ENCODE assay signal across 8 cellular contexts in the genomic region with DNA sequence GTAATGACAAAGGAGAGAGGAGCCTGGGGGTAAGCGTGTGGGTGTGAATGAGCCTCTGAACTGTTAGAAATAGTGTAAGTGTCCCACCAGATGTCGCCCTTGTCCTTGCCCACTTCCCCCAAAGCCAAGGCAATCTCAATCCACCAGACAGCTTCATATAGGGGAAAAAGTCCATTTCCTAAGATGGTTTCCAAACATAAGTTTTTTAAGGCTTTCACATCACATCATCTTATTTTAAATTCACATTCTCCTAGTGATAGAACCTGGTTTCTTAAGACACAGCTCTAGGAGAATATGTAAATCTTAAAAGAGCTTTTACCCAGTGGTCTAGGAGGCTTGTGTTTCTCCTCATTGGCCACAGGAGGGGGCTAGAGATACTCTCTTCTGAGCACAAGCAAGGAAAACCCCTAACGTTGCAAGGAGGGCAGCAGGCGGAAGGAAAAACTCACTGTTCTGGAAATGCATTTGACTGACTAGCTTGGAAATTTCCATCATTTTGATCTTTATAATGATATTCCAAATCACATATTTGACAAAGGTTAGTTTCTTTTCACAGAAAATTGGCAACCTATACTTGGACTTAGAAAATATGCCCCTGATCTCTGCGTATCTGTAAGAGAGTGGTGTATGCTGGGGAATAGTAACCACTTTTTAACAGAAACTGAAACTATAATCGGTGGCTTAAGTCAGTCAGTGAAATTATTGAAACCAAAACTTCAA. TPM values are rescaled to one million over a fixed set of nuclear protein-coding genes. Genes with fewer than 3 reads are reported as not detected.
DNase-seq lines count a peak whose midpoint lies in the region; ATAC-seq, FAIRE-seq and TF ChIP-seq lines count a peak whose summit lies in the region.

No MANE protein-coding gene starts in this region.

- H3K4me3 ChIP-seq in parathyroid adenoma (ENCODE audit: low read depth, low read length) (peak overlapping the region; percentile 67), upper lobe of right lung (peak overlapping the region; percentile 56)

- H3K27me3 ChIP-seq in parathyroid adenoma (ENCODE audit: control insufficient read depth, insufficient read depth, low read length) (no peaks in the 10 kb centered on the region), upper lobe of right lung (no peaks in the 10 kb centered on the region)

- no peaks in the 10 kb centered on the region for H3K9me3 ChIP-seq in parathyroid adenoma (ENCODE audit: control insufficient read depth, low read length)
- H3K9me3 ChIP-seq in upper lobe of right lung = no peaks in the 10 kb centered on the region

- peak; percentile 82 for FAIRE-seq in H54 (lab: Jason Lieb, UNC)

- intact Hi-C loops in activated naive CD4-positive, alpha-beta T cell treated with anti-CD3 and anti-CD28 coated beads for 36 hours (cut with micrococcal nuclease) = loop anchor here (1.0 to 10.0 kb wide), 18 partner anchors 14 to 1560 kb away; partner anchors contain the start of genes BCL10, C1orf52, CCN1 and MCOLN3
- intact Hi-C loops in upper lobe of right lung (cut with DNase I) = loop anchor here (10.0 kb wide), 1 partner anchor 310 kb away; the partner anchor contains the start of gene C1orf52

- H3K79me2 ChIP-seq in parathyroid adenoma = no peaks in the 10 kb centered on the region

- H3K4me1 Mint-ChIP-seq in activated naive CD4-positive, alpha-beta T cell treated with anti-CD3 and anti-CD28 coated beads for 36 hours (ENCODE audit: low read depth) = peaks cover 14% of the 10 kb centered on the region

- peak; percentile 74 for DNase-seq in GDM1 (lab: John Stamatoyannopoulos, UW)
- peak; percentile 24 for DNase-seq in H54 (ENCODE audit: insufficient read length, low spot score)
- DNase-seq in LoVo (ENCODE audit: low spot score) = peak; percentile 91
- DNase-seq in SHP77 (lab: John Stamatoyannopoulos, UW) = peak; percentile 84 to 88
- DNase-seq in activated naive CD4-positive, alpha-beta T cell treated with anti-CD3 and anti-CD28 coated beads for 36 hours = peak; percentile 81
- peak; percentile 96 for DNase-seq in glomerular endothelial cell (ENCODE audit: extremely low read depth, low read depth, low spot score)
- no peak for DNase-seq in upper lobe of right lung

- H3K27ac ChIP-seq in parathyroid adenoma (no peak overlapping the region), upper lobe of right lung (peak overlapping the region; percentile 80)

- H3K36me3 ChIP-seq in parathyroid adenoma (ENCODE audit: control insufficient read depth, insufficient read depth, low read length) = no peaks in the 10 kb centered on the region
- no peaks in the 10 kb centered on the region for H3K36me3 ChIP-seq in upper lobe of right lung

- no peaks in the 10 kb centered on the region for H3K27me3 Mint-ChIP-seq in activated naive CD4-positive, alpha-beta T cell treated with anti-CD3 and anti-CD28 coated beads for 36 hours (ENCODE audit: low read depth)

- peak; percentile 80 for TF ChIP-seq CTCF in parathyroid adenoma (IDR thresholded peaks at IDR 0.05)
- peak; percentile 95 for TF ChIP-seq CTCF in upper lobe of right lung (IDR thresholded peaks at IDR 0.05)

- H3K36me3 Mint-ChIP-seq in activated naive CD4-positive, alpha-beta T cell treated with anti-CD3 and anti-CD28 coated beads for 36 hours (ENCODE audit: low read depth) = peaks cover 9% of the 10 kb centered on the region

- H3K9me3 Mint-ChIP-seq in activated naive CD4-positive, alpha-beta T cell treated with anti-CD3 and anti-CD28 coated beads for 36 hours = peaks cover 2% of the 10 kb centered on the region

- no peak for TF ChIP-seq POLR2A in H54 (IDR thresholded peaks at IDR 0.05; ENCODE audit: low read depth, low read length)

- ATAC-seq in upper lobe of right lung = peak; percentile 98

- peak overlapping the region; percentile 63 for H3K4me2 ChIP-seq in parathyroid adenoma (ENCODE audit: low read length)

- H3K4me1 ChIP-seq in parathyroid adenoma (no peaks in the 10 kb centered on the region), upper lobe of right lung (peaks cover 12% of the 10 kb centered on the region)

- H3K27ac Mint-ChIP-seq in activated naive CD4-positive, alpha-beta T cell treated with anti-CD3 and anti-CD28 coated beads for 36 hours = peak overlapping the region; percentile 92

- CTCF ChIA-PET in activated naive CD4-positive, alpha-beta T cell treated with anti-CD3 and anti-CD28 coated beads for 36 hours (lab: Charles Lee) = interaction anchor here (0.6 to 5.6 kb wide), 78 partner anchors 9 to 1073 kb away, joined by 3 to 111 read pairs (median 4); partner anchors contain the start of genes C1orf52, GNG5, MCOLN3 and RPF1

- H3K9ac ChIP-seq in parathyroid adenoma = no peak overlapping the region

- H3K4me3 Mint-ChIP-seq in activated naive CD4-positive, alpha-beta T cell treated with anti-CD3 and anti-CD28 coated beads for 36 hours = peak overlapping the region; percentile 74

- H2AFZ ChIP-seq in parathyroid adenoma = peak overlapping the region; percentile 64

RNA-seq across cellular contexts. Expression of gene LPAR3, which starts 51.9 kb away (rescaled TPM):
- total RNA-seq in activated naive CD4-positive, alpha-beta T cell treated with anti-CD3 and anti-CD28 coated beads for 36 hours = 1 to 10 TPM in 1 of 2 experiments, under 1 TPM in 1; 0.74 to 1.1 TPM
- total RNA-seq in glomerular endothelial cell (0.06 TPM in 1 of 2 replicates, not detected in the other), upper lobe of right lung (3.6 TPM)

RNA-seq across cellular contexts. Expression of gene MCOLN2, which starts 52.0 kb away (rescaled TPM):
- total RNA-seq in activated naive CD4-positive, alpha-beta T cell treated with anti-CD3 and anti-CD28 coated beads for 36 hours = 1 to 10 TPM; 7.4 to 8.4 TPM
- not detected in 2 replicates for total RNA-seq in glomerular endothelial cell
- 10.1 TPM for total RNA-seq in upper lobe of right lung
